In the genomic region with DNA sequence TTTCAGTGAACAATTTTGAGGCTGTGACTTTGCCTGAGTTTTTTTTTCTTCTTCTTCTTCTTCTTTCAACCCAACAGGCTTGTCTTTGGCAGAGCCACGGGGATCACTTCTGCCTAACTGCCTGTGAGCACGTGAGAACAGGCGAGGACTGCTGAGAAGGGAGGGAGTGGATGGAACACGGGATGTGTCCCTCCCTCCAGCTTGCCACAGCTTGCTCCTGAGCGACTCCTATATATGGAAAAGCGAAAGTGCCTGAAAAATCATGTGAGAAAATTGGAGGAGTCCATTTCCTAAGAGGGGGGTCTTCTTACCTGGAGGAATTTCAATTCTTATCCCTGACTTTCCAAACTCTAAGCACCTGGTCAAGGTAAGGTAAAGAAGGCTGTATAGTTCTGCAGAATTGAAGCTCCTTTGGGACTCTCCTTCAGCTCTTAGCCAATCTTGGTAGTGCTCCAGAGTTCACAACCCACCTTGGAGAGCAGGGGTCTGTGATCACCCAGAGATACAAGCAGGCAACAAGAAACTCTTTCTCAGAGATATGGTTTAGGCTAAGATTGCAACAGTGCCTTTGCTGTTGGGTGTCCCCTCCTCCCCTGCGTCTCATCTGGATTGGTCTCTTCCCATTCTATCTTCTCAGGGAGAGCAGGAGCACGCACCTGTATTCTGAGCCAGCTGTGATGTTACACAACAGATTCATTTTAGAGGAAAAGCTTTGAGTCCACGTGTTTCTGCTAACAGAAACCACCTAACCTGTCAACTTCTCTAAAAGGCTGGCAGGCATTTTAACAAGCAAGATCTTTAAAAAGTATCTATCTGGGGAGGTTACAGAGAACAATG, we compare ENCODE assay signal across 9 cellular contexts. TPM values are rescaled to one million over a fixed set of nuclear protein-coding genes. Genes with fewer than 3 reads are reported as not detected.
DNase-seq lines count a peak whose midpoint lies in the region; ATAC-seq, FAIRE-seq and TF ChIP-seq lines count a peak whose summit lies in the region.
"Had no signal": no experiment of that assay in that cellular context is flagged by ENCODE, and none has a peak within 500 bp of the region (broad histone marks: within the 10 kb centered on the region; RNA-seq: fewer than 3 reads in every experiment).

A gene (minus strand): TSS at position 208 of the 837 bp plus-strand sequence. CDS start 235 bp downstream, outside the sequence.

- intact Hi-C loops in K562 (cut with micrococcal nuclease), result no loop called here
- intact Hi-C loops in left lung (cut with DNase I), result no loop called here

- BruUV-seq in K562 (replicated peaks; lab: Mats Ljungman, UMichigan), result no TSS peak

- TF ChIP-seq POLR2A in K562 (conservative IDR thresholded peaks at IDR 0.05), result no peak
- TF ChIP-seq POLR2A in GM12891 (IDR thresholded peaks at IDR 0.05; ENCODE audit: low read depth, low read length), result no peak

- FAIRE-seq in K562 (lab: Jason Lieb, UNC) (peak; percentile 52), GM12891 (lab: Jason Lieb, UNC) (no peak)

- H3K9ac ChIP-seq in K562 (ENCODE audit: insufficient read depth in 1 of 2, low read depth in 2 of 2, low read length in 2 of 2), result no peak within 1 kb of the TSS

- H3K4me1 ChIP-seq in K562 (replicated peaks in 1 of 2; ENCODE audit: control insufficient read depth in 2 of 2, insufficient read depth in 2 of 2, low read length in 2 of 2) (no peaks in the 10 kb centered on the region), left lung (no peaks in the 10 kb centered on the region)

- peaks cover 8 to 19% of the 10 kb centered on the region in 2 experiments; a peak in 4 of 5 replicates for H3K27me3 ChIP-seq in K562 (ENCODE audit: control insufficient read depth in 2 of 2, insufficient read depth in 2 of 2, low read length in 2 of 2)
- peaks cover 0 to 10% of the 10 kb centered on the region in 2 donors for H3K27me3 ChIP-seq in left lung

- peak within 1 kb of the TSS; percentile 30 for H3K4me3 ChIP-seq in Jurkat, Clone E6-1 (ENCODE audit: low read length)
- H3K4me3 ChIP-seq in K562 (no peak within 1 kb of the TSS), left lung (no peak within 1 kb of the TSS)

- H2AFZ ChIP-seq in K562 (ENCODE audit: low read depth, low read length), result no peak within 1 kb of the TSS; the same call in 1 of the 2 replicates

- H3K79me2 ChIP-seq in K562 (ENCODE audit: control insufficient read depth, insufficient read depth, low read length), result no peaks in the 10 kb centered on the region

- H4K20me1 ChIP-seq in K562 (replicated peaks; ENCODE audit: control insufficient read depth, insufficient read depth, low read length), result no peaks in the 10 kb centered on the region

- 0% methylated on average over 9 of the region's 9 CpGs for WGBS in K562 (ENCODE audit: insufficient coverage, low coverage, missing lambda C conversion rate)

- TF ChIP-seq RAD21 in K562 (CRISPR knock-in tag; conservative IDR thresholded peaks at IDR 0.05 in 1 of 2, IDR thresholded peaks at IDR 0.05 in 1 of 2), result peak in 1 of 2 experiments; percentile 13; a peak in 1 of 4 replicates

- no peak within 1 kb of the TSS for H3K27ac ChIP-seq in K562 (ENCODE audit: extremely low read depth, low read depth, low read length)
- H3K27ac ChIP-seq in left lung, result no peak within 1 kb of the TSS

- TF ChIP-seq EP300 in K562 (IDR thresholded peaks at IDR 0.05; ENCODE audit: low read length), result no peak

- POLR2A ChIA-PET in K562 (lab: Yijun Ruan, JAX), result interaction anchor here (0.8 to 1.0 kb wide), 2 partner anchors 17 to 21 kb away, joined by 3 to 4 read pairs; no protein-coding TSS in a partner anchor

- in situ Hi-C loops in K562 (cut with MboI), result no loop called here

- peak in 2 of 3 experiments; percentile 38 to 51; a peak in 2 of 6 replicates for TF ChIP-seq CTCF in K562 (IDR thresholded peaks at IDR 0.05 in 2 of 3, conservative IDR thresholded peaks at IDR 0.05 in 1 of 3; ENCODE audit: insufficient read depth in 2 of 3, low read depth in 1 of 3, low read length in 3 of 3)
- TF ChIP-seq CTCF in left lung (IDR thresholded peaks at IDR 0.05), result no peak

- peak; percentile 86 for ATAC-seq in K562
- ATAC-seq in left lung, result peak; percentile 69
- ATAC-seq in stimulated activated naive CD8-positive, alpha-beta T cell treated with anti-CD3 and anti-CD28 coated beads, Interleukin-15, Interleukin-2, amounts not matched to agents 100 U/mL and 50 U/mL, for 24 hours, result no peak
- ATAC-seq: activated CD8-positive, alpha-beta T cell treated with anti-CD3 and anti-CD28 coated beads for 36 hours had no signal

- CTCF ChIA-PET in K562 (lab: Yijun Ruan, JAX; ENCODE audit: low intra/inter-chr PET ratio), result interaction anchor here (0.6 kb wide), 2 partner anchors 17 to 1080 kb away, joined by 3 read pairs; no protein-coding TSS in a partner anchor

- H3K9me3 ChIP-seq in K562 (replicated peaks; ENCODE audit: control insufficient read depth, insufficient read depth, low read depth, low read length) (no peaks in the 10 kb centered on the region), left lung (no peaks in the 10 kb centered on the region)

- no peaks in the 10 kb centered on the region for H3K36me3 ChIP-seq in K562 (ENCODE audit: control insufficient read depth, insufficient read depth, low read length)
- no peaks in the 10 kb centered on the region for H3K36me3 ChIP-seq in left lung

- DNase-seq in COR-L47 (lab: John Stamatoyannopoulos, UW) (peak; percentile 40), K562 (ENCODE audit: extremely low read depth in 1 of 4, low spot score in 3 of 4) (peak in 2 of 4 experiments; percentile 22 to 30), left lung (no peak), NCI-H1436 treated with DMSO at 0.1 percent for 48 hours (lab: John Stamatoyannopoulos, UW) (no peak), GM12891 (ENCODE audit: insufficient read length, low spot score) (no peak)
- peak; percentile 46 for DNase-seq in Jurkat, Clone E6-1 (ENCODE audit: low read depth, low spot score)
- DNase-seq in activated T-cell treated with anti-CD3 and anti-CD28 coated beads, Interleukin-2, amount 50 U/mL, for 48 hours, result no peak
- no peak for DNase-seq in stimulated activated naive CD8-positive, alpha-beta T cell treated with anti-CD3 and anti-CD28 coated beads, Interleukin-15, Interleukin-2, amounts not matched to agents 100 U/mL and 50 U/mL, for 24 hours
- DNase-seq: activated CD8-positive, alpha-beta T cell treated with anti-CD3 and anti-CD28 coated beads for 36 hours had no signal

- H3K4me2 ChIP-seq in K562 (ENCODE audit: insufficient read depth, low read length), result no peak within 1 kb of the TSS

- no peaks in the 10 kb centered on the region for H3K9me1 ChIP-seq in K562 (ENCODE audit: control insufficient read depth, insufficient read depth, low read length)

TF ChIP-seq in K562, 482 proteins besides CTCF, POLR2A, EP300 and RAD21 (continues in another document):
- TF ChIP-seq ATF7 (IDR thresholded peaks at IDR 0.05) (peak; percentile 95), POLR2G (IDR thresholded peaks at IDR 0.05; ENCODE audit: low read depth, low read length) (no peak), BCOR (IDR thresholded peaks at IDR 0.05) (no peak)
- TF ChIP-seq, protein P1, sequence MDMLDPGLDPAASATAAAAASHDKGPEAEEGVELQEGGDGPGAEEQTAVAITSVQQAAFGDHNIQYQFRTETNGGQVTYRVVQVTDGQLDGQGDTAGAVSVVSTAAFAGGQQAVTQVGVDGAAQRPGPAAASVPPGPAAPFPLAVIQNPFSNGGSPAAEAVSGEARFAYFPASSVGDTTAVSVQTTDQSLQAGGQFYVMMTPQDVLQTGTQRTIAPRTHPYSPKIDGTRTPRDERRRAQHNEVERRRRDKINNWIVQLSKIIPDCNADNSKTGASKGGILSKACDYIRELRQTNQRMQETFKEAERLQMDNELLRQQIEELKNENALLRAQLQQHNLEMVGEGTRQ (CRISPR knock-in tag; IDR thresholded peaks at IDR 0.05), result peak; percentile 8; the same call in 1 of the 2 replicates

TF ChIP-seq in GM12891, 5 proteins besides CTCF, POLR2A, EP300 and RAD21:
- no peak for TF ChIP-seq POU2F2 (IDR thresholded peaks at IDR 0.05; ENCODE audit: low read depth, low read length)
- TF ChIP-seq POLR2AphosphoS5 (IDR thresholded peaks at IDR 0.05; ENCODE audit: low read depth, low read length), result no peak
- no peak for TF ChIP-seq SPI1 (IDR thresholded peaks at IDR 0.05; ENCODE audit: low read depth, low read length)
- no peak for TF ChIP-seq TAF1 (IDR thresholded peaks at IDR 0.05; ENCODE audit: low read depth, low read length)
- no peak for TF ChIP-seq PAX5 (IDR thresholded peaks at IDR 0.05; ENCODE audit: insufficient read depth, low read length, severe bottlenecking)

RNA-seq across cellular contexts. Expression of the gene that starts here (rescaled TPM):
- polyA plus RNA-seq in Jurkat, Clone E6-1 (2012; ENCODE audit: insufficient read depth, insufficient read length), result 0.93 TPM
- 0.44 TPM in 1 of 2 replicates, not detected in the other for total RNA-seq in K562 (2011; cell fraction: chromatin; rRNA removed; ENCODE audit: low replicate concordance)
- 0.13 TPM in 1 of 2 replicates, not detected in the other for total RNA-seq in K562 (2011; cell fraction: nucleolus; rRNA removed)
- total RNA-seq in K562 (2011; cell fraction: nucleoplasm; rRNA removed), result not detected in 2 replicates
- total RNA-seq in K562 (2014; rRNA removed) (0.05 and 0.12 TPM in 2 replicates), K562 (2014; rRNA removed; fragmentation: Illumina TruSeq; extraction: Trizol) (0.15 TPM in 1 of 2 replicates, not detected in the other), K562 (2015; rRNA removed; fragmentation: Illumina TruSeq; extraction: Trizol) (0.11 and 0.26 TPM in 2 replicates), K562 (2021) (0.24 and 0.42 TPM in 2 replicates), left lung (under 1 TPM; 0.38 to 0.76 TPM)
- polyA plus RNA-seq in K562 (2011; rRNA removed) (0.03 and 0.04 TPM in 2 replicates), K562 (2014; fragmentation: Illumina TruSeq; extraction: Trizol) (0.03 TPM in 1 of 2 replicates, not detected in the other), K562 (2014; fragmentation: Nextera tagmentation; extraction: Ambion mirVana) (not detected), K562 (2014; rRNA removed) (0.19 and 0.30 TPM in 2 replicates)
- 0.03 and 0.04 TPM in 2 replicates for polyA plus RNA-seq in K562 (2011; cell fraction: cytosol; rRNA removed)
- polyA plus RNA-seq in K562 (2011; cell fraction: nucleus; rRNA removed), result 0.09 TPM in 1 of 2 replicates, not detected in the other
- 0.46 and 0.47 TPM in 2 replicates for polyA plus RNA-seq in K562 (2012)
- not detected in 2 replicates for polyA minus RNA-seq in K562 (2011; rRNA and poly(A)+ RNA removed)
- not detected in 2 replicates for polyA minus RNA-seq in K562 (2011; cell fraction: cytosol; rRNA and poly(A)+ RNA removed)
- polyA minus RNA-seq in K562 (2011; cell fraction: nucleus; rRNA and poly(A)+ RNA removed), result not detected in 2 replicates
- 0.03 TPM for polyA plus RNA-seq in GM12891 (2012; ENCODE audit: low read depth, missing spikeins)
- total RNA-seq: activated CD8-positive, alpha-beta T cell treated with anti-CD3 and anti-CD28 coated beads for 36 hours had no signal

Comparison
In these comparisons a context has a peak if more than half of its experiments do, and no peak if none do; other contexts are left out.
1. Peak in ATAC-seq in K562; RNA of the gene not detected or under 1 TPM.
2. Peak in ATAC-seq in left lung; RNA of the gene not detected or under 1 TPM.
3. DNase-seq: peak in COR-L47 (single experiment) and Jurkat, Clone E6-1 (single experiment); none in left lung (0 of 2), activated T-cell treated with anti-CD3 and anti-CD28 coated beads, Interleukin-2, amount 50 U/mL, for 48 hours (0 of 2), stimulated activated naive CD8-positive, alpha-beta T cell treated with anti-CD3 and anti-CD28 coated beads, Interleukin-15, Interleukin-2, amounts not matched to agents 100 U/mL and 50 U/mL, for 24 hours (single experiment), NCI-H1436 treated with DMSO at 0.1 percent for 48 hours (single experiment) and GM12891 (single experiment).
4. CTCF ChIP-seq: peak in K562 (2 of 3); none in left lung (0 of 2).